8 cellular contexts compared by ENCODE assay signal in genomic region chrX:20252392-20253231, GRCh38. TPM values are rescaled to one million over a fixed set of nuclear protein-coding genes. Genes with fewer than 3 reads are reported as not detected.
DNase-seq lines count a peak whose midpoint lies in the region; ATAC-seq and TF ChIP-seq lines count a peak whose summit lies in the region.

No MANE protein-coding gene starts in this region.

- TF ChIP-seq CTCF in 22Rv1 (IDR thresholded peaks at IDR 0.05) (peak; percentile 67), lung (IDR thresholded peaks at IDR 0.05; ENCODE audit: control extremely low read depth, extremely low read depth) (peak; percentile 58)

- peak overlapping the region; percentile 46 for H3K4me3 Mint-ChIP-seq in central memory CD8-positive, alpha-beta T cell

- H3K4me1 Mint-ChIP-seq in central memory CD8-positive, alpha-beta T cell, result peaks cover 32% of the 10 kb centered on the region

- DNase-seq in Karpas-422 (peak; percentile 86), lung (ENCODE audit: low spot score) (peak; percentile 70), 8988T (no peak)
- DNase-seq in activated CD4-positive, CD25-positive, alpha-beta regulatory T cell (lab: John Stamatoyannopoulos, UW), result peak; percentile 33 to 56 (median 40)
- peak; percentile 57 to 68 for DNase-seq in central memory CD8-positive, alpha-beta T cell (ENCODE audit: low spot score in 2 of 2)
- peak; percentile 42 to 72 (median 64) for DNase-seq in stimulated activated naive CD4-positive, alpha-beta T cell (lab: John Stamatoyannopoulos, UW)

- H3K4me3 ChIP-seq in Karpas-422 (ENCODE audit: low read length) (no peak overlapping the region), lung (no peak overlapping the region)

- no peaks in the 10 kb centered on the region for H3K9me2 ChIP-seq in Karpas-422 (replicated peaks; ENCODE audit: insufficient read depth, low read length)

- peaks cover 3% of the 10 kb centered on the region for H3K36me3 Mint-ChIP-seq in central memory CD8-positive, alpha-beta T cell (ENCODE audit: insufficient read depth)

- no peaks in the 10 kb centered on the region for H3K9me3 ChIP-seq in Karpas-422 (ENCODE audit: low read length)
- no peaks in the 10 kb centered on the region for H3K9me3 ChIP-seq in lung (ENCODE audit: control insufficient read depth in 2 of 2, insufficient read depth in 1 of 2, low read length in 1 of 2)

- H3K9me3 Mint-ChIP-seq in central memory CD8-positive, alpha-beta T cell, result no peaks in the 10 kb centered on the region

- peak overlapping the region; percentile 51 for H3K27ac Mint-ChIP-seq in central memory CD8-positive, alpha-beta T cell (ENCODE audit: low read depth)

- no peaks in the 10 kb centered on the region for H3K27me3 Mint-ChIP-seq in central memory CD8-positive, alpha-beta T cell

- 55 to 61% methylated on average over 6 of the region's 6 CpGs for WGBS in lung, 2 donors

- H3K4me1 ChIP-seq in Karpas-422 (ENCODE audit: low read length) (peaks cover 2% of the 10 kb centered on the region; the same call in 1 of the 2 replicates), lung (ENCODE audit: control insufficient read depth in 2 of 2, insufficient read depth in 2 of 2, low read length in 2 of 2) (no peaks in the 10 kb centered on the region)

- H3K36me3 ChIP-seq in Karpas-422 (ENCODE audit: insufficient read depth, low read length), result no peaks in the 10 kb centered on the region
- H3K36me3 ChIP-seq in lung (ENCODE audit: control insufficient read depth in 2 of 2, insufficient read depth in 2 of 2, low read length in 2 of 2), result peaks cover 0 to 1% of the 10 kb centered on the region in 2 donors

- H4K20me1 ChIP-seq in Karpas-422 (ENCODE audit: insufficient read depth, low read depth, low read length), result no peaks in the 10 kb centered on the region

- ATAC-seq in GM18502 (IDR thresholded peaks at IDR 0.05; ENCODE audit: poor library complexity, unreplicated experiment) (peak; percentile 92), lung (ENCODE audit: insufficient read depth, low FRiP score) (peak; percentile 66)
- ATAC-seq in central memory CD8-positive, alpha-beta T cell (replicated peaks; ENCODE audit: extremely low read depth, poor library complexity, severe bottlenecking), result peak; percentile 70

- H3K9ac ChIP-seq in Karpas-422 (ENCODE audit: low read length), result no peak overlapping the region

- H3K79me2 ChIP-seq in Karpas-422 (ENCODE audit: low read length), result peaks cover 89% of the 10 kb centered on the region

- no peak overlapping the region for H3K4me2 ChIP-seq in Karpas-422 (ENCODE audit: low read depth, low read length, poor library complexity, severe bottlenecking)

- H3K27ac ChIP-seq in 22Rv1, result no peak overlapping the region
- no peak overlapping the region for H3K27ac ChIP-seq in Karpas-422 (ENCODE audit: low read length)
- H3K27ac ChIP-seq in lung (ENCODE audit: low read depth in 1 of 2, low read length in 1 of 2), result peak overlapping the region in 1 of 2 donors; percentile 35

- H2AFZ ChIP-seq in Karpas-422 (ENCODE audit: low read length), result no peak overlapping the region

- H3K27me3 ChIP-seq in Karpas-422 (ENCODE audit: low read length) (no peaks in the 10 kb centered on the region), lung (ENCODE audit: control insufficient read depth, insufficient read depth) (no peaks in the 10 kb centered on the region)

RNA-seq across cellular contexts. Expression of gene RPS6KA3, which starts 14.1 kb away (rescaled TPM):
- total RNA-seq in Karpas-422 (2014; rRNA removed; shearing (Covaris generic); ENCODE audit: low replicate concordance), result 22.8 and 35.0 TPM in 2 replicates
- 10 to 100 TPM; 50.3 to 81.4 TPM for total RNA-seq in lung
- polyA plus RNA-seq in lung, result 10 to 100 TPM; 12.5 to 28.3 TPM
